In the genomic region with DNA sequence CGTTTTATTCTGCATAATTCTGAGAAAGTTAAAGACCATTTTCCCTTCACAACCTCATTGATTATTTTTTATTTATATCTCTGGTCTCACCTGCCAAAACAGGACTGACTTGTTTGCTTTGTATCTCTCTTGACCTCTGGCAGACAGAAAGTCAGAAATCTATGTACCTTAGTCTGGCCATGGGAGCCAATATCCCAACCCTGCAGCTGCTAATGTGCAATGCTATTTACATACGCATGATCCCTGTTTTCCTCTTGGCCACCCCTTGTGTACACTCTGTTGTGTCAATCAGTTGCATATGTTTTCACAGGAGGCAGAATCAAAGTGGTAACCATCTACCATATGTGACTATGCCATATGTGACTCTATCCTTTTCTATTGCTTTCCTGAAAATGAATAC, we compare ENCODE assay signal across 22 cellular contexts.
DNase-seq lines count a peak whose midpoint lies in the region; ATAC-seq and TF ChIP-seq lines count a peak whose summit lies in the region.
"Had no signal": no experiment of that assay in that cellular context is flagged by ENCODE, and none has a peak within 500 bp of the region (broad histone marks: within the 10 kb centered on the region; RNA-seq: fewer than 3 reads in every experiment).

No MANE protein-coding gene starts in this region.

- no peaks in the 10 kb centered on the region for H3K36me3 ChIP-seq in right lobe of liver
- H3K36me3 ChIP-seq: ovary, tibial nerve had no signal

- no peak overlapping the region for H3K4me3 ChIP-seq in right lobe of liver
- H3K4me3 ChIP-seq: ovary, tibial nerve had no signal

- TF ChIP-seq CTCF in right lobe of liver (IDR thresholded peaks at IDR 0.05) = no peak

- no peaks in the 10 kb centered on the region for H3K9me3 ChIP-seq in right lobe of liver
- H3K9me3 ChIP-seq: ovary, tibial nerve had no signal

- no peak overlapping the region for H3K27ac ChIP-seq in right lobe of liver
- H3K27ac ChIP-seq: 22Rv1, epithelial cell of prostate, ovary, tibial nerve had no signal

- intact Hi-C loops in right lobe of liver (cut with DNase I) = no loop called here

- peak; percentile 20 for DNase-seq in NCI-H1105 treated with DMSO at 0.1 percent for 48 hours (lab: John Stamatoyannopoulos, UW)
- DNase-seq in NCI-H1105 (lab: John Stamatoyannopoulos, UW) = no peak
- peak; percentile 37 for DNase-seq in NCI-H1694 treated with DMSO at 0.1 percent for 48 hours (lab: John Stamatoyannopoulos, UW)
- DNase-seq in NCI-H69 (lab: John Stamatoyannopoulos, UW) = peak; percentile 81
- peak; percentile 31 to 46 (median 44) for DNase-seq in right lobe of liver
- DNase-seq in SKM-1 treated with dmso at 0.1 percent for 144 hours (lab: John Stamatoyannopoulos, UW; ENCODE audit: unreplicated experiment) = no peak
- DNase-seq: activated CD4-positive, alpha-beta T cell treated with anti-CD3 and anti-CD28 coated beads, Interleukin-2, amount 10 ng/mL, durations not matched to agents 7 days and 5 days; activated naive CD8-positive, alpha-beta T cell treated with anti-CD3 and anti-CD28 coated beads, Interleukin-2, amount 10 ng/mL, durations not matched to agents 7 days and 5 days; CD4-positive, alpha-beta memory T cell; cerebellar nuclear complex; natural killer cell; ovary; right cardiac atrium; Right ventricle myocardium superior; stimulated activated CD4-positive, alpha-beta T cell treated with anti-CD3 and anti-CD28 coated beads, Interleukin-12 subunit alpha, Interleukin-12 subunit beta, amount 100 ng/mL, for 4 hours; stimulated activated naive CD8-positive, alpha-beta T cell treated with anti-CD3 and anti-CD28 coated beads, Interleukin-15, amount 100 ng/mL, for 72 hours; T-cell had no signal

- no peaks in the 10 kb centered on the region for H3K27me3 ChIP-seq in right lobe of liver
- H3K27me3 ChIP-seq: ovary, tibial nerve had no signal

- 22% methylated on average over 2 of the region's 2 CpGs for WGBS in right lobe of liver (ENCODE audit: insufficient coverage, low coverage, low lambda C conversion rate, missing lambda C conversion rate)

- peaks cover 0 to 5% (median 0%) of the 10 kb centered on the region in 4 donors for H3K4me1 ChIP-seq in right lobe of liver
- H3K4me1 ChIP-seq: tibial nerve had no signal

- no peak for TF ChIP-seq POLR2A in right lobe of liver (IDR thresholded peaks at IDR 0.05)

- ATAC-seq in right lobe of liver (peak; percentile 98 to 100 (median 100)), HG03342 (IDR thresholded peaks at IDR 0.05; ENCODE audit: unreplicated experiment) (no peak), GM21723 (IDR thresholded peaks at IDR 0.05; ENCODE audit: unreplicated experiment) (no peak)
- ATAC-seq: natural killer cell; right cardiac atrium; stimulated activated naive CD8-positive, alpha-beta T cell treated with anti-CD3 and anti-CD28 coated beads, Interleukin-15, amount 100 ng/mL, for 72 hours; T-cell had no signal

Comparison
In these comparisons a context has a peak if more than half of its experiments do, and no peak if none do; other contexts are left out.
1. DNase-seq: peak in NCI-H1105 treated with DMSO at 0.1 percent for 48 hours (single experiment), NCI-H1694 treated with DMSO at 0.1 percent for 48 hours (single experiment), NCI-H69 (single experiment) and right lobe of liver (3 of 3); none in NCI-H1105 (single experiment) and SKM-1 treated with dmso at 0.1 percent for 144 hours (single experiment).
2. ATAC-seq: peak in right lobe of liver (4 of 4); none in HG03342 (single experiment) and GM21723 (single experiment).